ENCODE assay signal across 8 cellular contexts in genomic region chr14:73458219-73458976, GRCh38. TPM values are rescaled to one million over a fixed set of nuclear protein-coding genes. Genes with fewer than 3 reads are reported as not detected.
DNase-seq lines count a peak whose midpoint lies in the region; ATAC-seq and TF ChIP-seq lines count a peak whose summit lies in the region.

NUMB (minus strand) TSS chr14:73458546; CDS start chr14:73355751, 102,795 bp downstream.

- peak in 1 of 2 donors; percentile 87 for TF ChIP-seq EP300 in tibial nerve (IDR thresholded peaks at IDR 0.05)

- H3K27me3 ChIP-seq in adipocyte (replicated peaks; ENCODE audit: control insufficient read depth, insufficient read depth, low read length) (no peaks in the 10 kb centered on the region), cardiac muscle cell (no peaks in the 10 kb centered on the region), parathyroid adenoma (ENCODE audit: control insufficient read depth, insufficient read depth, low read length) (no peaks in the 10 kb centered on the region), tibial nerve (no peaks in the 10 kb centered on the region)

- H3K4me3 ChIP-seq in GM12875 (ENCODE audit: low read depth, low read length) (peak within 1 kb of the TSS; percentile 91), adipocyte (ENCODE audit: low read length) (peak within 1 kb of the TSS; percentile 94), cardiac muscle cell (peak within 1 kb of the TSS; percentile 83), parathyroid adenoma (ENCODE audit: low read depth, low read length) (peak within 1 kb of the TSS; percentile 89), tibial nerve (peak within 1 kb of the TSS; percentile 76 to 100 (median 89))

- H3K4me1 ChIP-seq in adipocyte (ENCODE audit: control insufficient read depth, insufficient read depth, low read length) = peaks cover 63% of the 10 kb centered on the region
- peaks cover 57% of the 10 kb centered on the region for H3K4me1 ChIP-seq in cardiac muscle cell (ENCODE audit: low read depth)
- H3K4me1 ChIP-seq in parathyroid adenoma = peaks cover 10% of the 10 kb centered on the region
- peaks cover 0 to 73% (median 29%) of the 10 kb centered on the region in 4 donors for H3K4me1 ChIP-seq in tibial nerve

- H3K9ac ChIP-seq in adipocyte (ENCODE audit: low read length) (peak within 1 kb of the TSS; percentile 94), parathyroid adenoma (peak within 1 kb of the TSS; percentile 94)

- DNase-seq in NCI-H1436 (lab: John Stamatoyannopoulos, UW) (peak; percentile 99), T follicular helper cell (ENCODE audit: low read depth) (peak; percentile 94), adipocyte (ENCODE audit: low read depth) (peak; percentile 100), cardiac muscle cell (ENCODE audit: low read depth in 1 of 2, low spot score in 1 of 2) (peak; percentile 100), tibial nerve (ENCODE audit: low spot score in 2 of 2) (peak; percentile 96 to 98)

- H3K27ac ChIP-seq in cardiac muscle cell (peak within 1 kb of the TSS; percentile 86), parathyroid adenoma (peak within 1 kb of the TSS; percentile 77), tibial nerve (peak within 1 kb of the TSS; percentile 93 to 95 (median 95))

- no peaks in the 10 kb centered on the region for H3K9me3 ChIP-seq in adipocyte (ENCODE audit: control insufficient read depth, low read length)
- H3K9me3 ChIP-seq in cardiac muscle cell (ENCODE audit: low read depth) = no peaks in the 10 kb centered on the region
- H3K9me3 ChIP-seq in parathyroid adenoma (ENCODE audit: control insufficient read depth, low read length) = no peaks in the 10 kb centered on the region
- no peaks in the 10 kb centered on the region for H3K9me3 ChIP-seq in tibial nerve

- 1% methylated on average over 39 to 43 of the region's 54 CpGs for WGBS in tibial nerve, 2 donors

- peak within 1 kb of the TSS; percentile 93 for H2AFZ ChIP-seq in parathyroid adenoma

- peak; percentile 32 to 82 for TF ChIP-seq POLR2A in tibial nerve (IDR thresholded peaks at IDR 0.05)

- peak; percentile 96 for ATAC-seq in HG02798 (IDR thresholded peaks at IDR 0.05; ENCODE audit: poor library complexity, unreplicated experiment)

- peak within 1 kb of the TSS; percentile 76 for H3K4me2 ChIP-seq in parathyroid adenoma (ENCODE audit: low read length)

- TF ChIP-seq CTCF in GM12875 (IDR thresholded peaks at IDR 0.05; ENCODE audit: borderline replicate concordance, insufficient read depth, low read depth, low read length) (0 out of 2 replicates have a peak, but pooled peaks have one; percentile 15), cardiac muscle cell (IDR thresholded peaks at IDR 0.05; ENCODE audit: low read depth, low read length) (no peak), parathyroid adenoma (IDR thresholded peaks at IDR 0.05) (no peak), tibial nerve (IDR thresholded peaks at IDR 0.05) (peak in 2 of 5 experiments; percentile 46 to 64)

- peaks cover 29% of the 10 kb centered on the region for H3K79me2 ChIP-seq in parathyroid adenoma

- no peaks in the 10 kb centered on the region for H3K36me3 ChIP-seq in adipocyte (ENCODE audit: control insufficient read depth, insufficient read depth, low read length, severe bottlenecking)
- H3K36me3 ChIP-seq in cardiac muscle cell = no peaks in the 10 kb centered on the region
- H3K36me3 ChIP-seq in parathyroid adenoma (ENCODE audit: control insufficient read depth, insufficient read depth, low read length) = no peaks in the 10 kb centered on the region
- no peaks in the 10 kb centered on the region for H3K36me3 ChIP-seq in tibial nerve

RNA-seq across cellular contexts. Expression of gene NUMB, which starts in this region (rescaled TPM):
- total RNA-seq in cardiac muscle cell (33.8 and 35.6 TPM in 2 replicates), tibial nerve (10 to 100 TPM; 50.7 to 81.9 (median 60.2) TPM)
- 68.5 and 70.9 TPM in 2 replicates for polyA plus RNA-seq in cardiac muscle cell

Comparison
In these comparisons a context has a peak if more than half of its experiments do, and no peak if none do; other contexts are left out.
1. Peak in every context shown above with its lines: DNase-seq, ATAC-seq, H3K4me3 ChIP-seq and H3K27ac ChIP-seq.